16 cellular contexts compared by ENCODE assay signal in genomic region chr16:11303405-11304138, GRCh38. TPM values are rescaled to one million over a fixed set of nuclear protein-coding genes. Genes with fewer than 3 reads are reported as not detected.
A peak's percentile ranks its signal among the peaks of the same experiment; 100 is the strongest.
DNase-seq lines count a peak whose midpoint lies in the region; ATAC-seq, FAIRE-seq and TF ChIP-seq lines count a peak whose summit lies in the region.
"Had no signal": no experiment of that assay in that cellular context is flagged by ENCODE, and none has a peak within 500 bp of the region (broad histone marks: within the 10 kb centered on the region; RNA-seq: fewer than 3 reads in every experiment).

No MANE protein-coding gene starts in this region.

- no peaks in the 10 kb centered on the region for H3K27me3 ChIP-seq in left lung

- no peak overlapping the region for H3K4me3 ChIP-seq in left lung
- H3K4me3 ChIP-seq: coronary artery, psoas muscle, thoracic aorta had no signal

- H3K27ac ChIP-seq in C4-2B (peak overlapping the region; percentile 31), left lung (peak overlapping the region; percentile 55 to 71)
- H3K27ac ChIP-seq: coronary artery, psoas muscle, thoracic aorta had no signal

- intact Hi-C loops in left lung (cut with DNase I): no loop called here

- DNase-seq in M059J (ENCODE audit: low read depth) (peak; percentile 20), SHP77 treated with DMSO at 0.1 percent for 48 hours (lab: John Stamatoyannopoulos, UW) (peak; percentile 76), left lung (peak in 1 of 2 donors; percentile 58), cerebellar cortex (ENCODE audit: low spot score) (no peak), hippocampal formation (lab: John Stamatoyannopoulos, UW) (no peak), D721Med (ENCODE audit: insufficient read length, low spot score) (no peak)
- DNase-seq in stimulated activated naive CD4-positive, alpha-beta T cell treated with Interleukin-2 at 50 U/mL for 16 hours (lab: John Stamatoyannopoulos, UW): no peak
- DNase-seq: activated CD4-positive, alpha-beta T cell treated with anti-CD3 and anti-CD28 coated beads, Interleukin-2, amount 50 U/mL, for 1 hour; activated naive CD4-positive, alpha-beta T cell; NCI-H2081 treated with DMSO at 0.1 percent for 48 hours; psoas muscle had no signal

- no peak for FAIRE-seq in D721Med (lab: Jason Lieb, UNC)

- H3K4me1 ChIP-seq in left lung: peaks cover 4 to 22% of the 10 kb centered on the region in 2 donors
- H3K4me1 ChIP-seq: psoas muscle had no signal

- TF ChIP-seq CTCF in C4-2B (conservative IDR thresholded peaks at IDR 0.05) (no peak), left lung (IDR thresholded peaks at IDR 0.05) (no peak), D721Med (IDR thresholded peaks at IDR 0.05; ENCODE audit: insufficient read depth, missing control alignments) (no peak)

- H3K9me3 ChIP-seq in left lung: no peaks in the 10 kb centered on the region
- H3K9me3 ChIP-seq: psoas muscle, thoracic aorta had no signal

- no peaks in the 10 kb centered on the region for H3K36me3 ChIP-seq in left lung
- H3K36me3 ChIP-seq: thoracic aorta had no signal

- peak; percentile 78 for ATAC-seq in left lung
- ATAC-seq: psoas muscle had no signal

RNA-seq across cellular contexts. Expression of gene PRM1, which starts 22.4 kb away (rescaled TPM):
- total RNA-seq in M059J (2014; rRNA removed; shearing (Covaris generic)): not detected in 2 replicates
- not detected for total RNA-seq in left lung
- total RNA-seq: HT1080, psoas muscle, SK-MEL-5, thoracic aorta had no signal

RNA-seq across cellular contexts. Expression of gene PRM2, which starts 27.3 kb away (rescaled TPM):
- not detected in 2 replicates for total RNA-seq in M059J (2014; rRNA removed; shearing (Covaris generic))
- total RNA-seq in left lung: not detected
- total RNA-seq: HT1080, psoas muscle, SK-MEL-5, thoracic aorta had no signal

RNA-seq across cellular contexts. Expression of gene PRM3, which starts 30.1 kb away (rescaled TPM):
- not detected in 2 replicates for total RNA-seq in M059J (2014; rRNA removed; shearing (Covaris generic))
- total RNA-seq in left lung: not detected
- total RNA-seq: HT1080, psoas muscle, SK-MEL-5, thoracic aorta had no signal

RNA-seq across cellular contexts. Expression of gene TNP2, which starts 34.4 kb away (rescaled TPM):
- not detected in 2 replicates for total RNA-seq in M059J (2014; rRNA removed; shearing (Covaris generic))
- total RNA-seq in left lung: not detected
- total RNA-seq: HT1080, psoas muscle, SK-MEL-5, thoracic aorta had no signal

RNA-seq across cellular contexts. Expression of gene RMI2, which starts 41.7 kb away (rescaled TPM):
- 42.6 and 46.9 TPM in 2 replicates for total RNA-seq in M059J (2014; rRNA removed; shearing (Covaris generic))
- total RNA-seq in left lung: 10 to 100 TPM in 1 of 2 donors, 1 to 10 TPM in 1; 9.6 to 14.1 TPM

Comparison
In these comparisons a context has a peak if more than half of its experiments do, and no peak if none do; other contexts are left out.
1. DNase-seq: peak in M059J (single experiment) and SHP77 treated with DMSO at 0.1 percent for 48 hours (single experiment); none in cerebellar cortex (single experiment), hippocampal formation (0 of 2), D721Med (single experiment) and stimulated activated naive CD4-positive, alpha-beta T cell treated with Interleukin-2 at 50 U/mL for 16 hours (single experiment).